Comparison of ENCODE assay signal across 33 cellular contexts in genomic region chr7:124295289-124295688, GRCh38.
"Had no signal": no experiment of that assay in that cellular context is flagged by ENCODE, and none has a peak within 500 bp of the region (broad histone marks: within the 10 kb centered on the region; RNA-seq: fewer than 3 reads in every experiment).

No MANE protein-coding gene starts in this region.

- H3K9me3 ChIP-seq: adrenal gland, ascending aorta, body of pancreas had no signal

- H3K27me3 ChIP-seq: adrenal gland, ascending aorta, body of pancreas, brain microvascular endothelial cell, breast epithelium, cardiac muscle cell had no signal

- FAIRE-seq: astrocyte, bronchial epithelial cell, colon had no signal

- DNase-seq: activated effector memory CD4-positive, alpha-beta T cell treated with anti-CD3 and anti-CD28 coated beads, Interleukin-2, amount 50 U/mL, for 16 hours; activated effector memory CD4-positive, alpha-beta T cell treated with Interleukin-2 at 50 U/mL for 16 hours; activated gamma-delta T cell; activated gamma-delta T cell treated with Interleukin-2 at 50 U/mL for 16 hours; activated naive CD4-positive, alpha-beta T cell; activated naive CD4-positive, alpha-beta T cell treated with anti-CD3 and anti-CD28 coated beads for 36 hours; activated naive CD4-positive, alpha-beta T cell treated with anti-CD3 and anti-CD28 coated beads, Interleukin-2, amount 10 ng/mL, durations not matched to agents 7 days and 5 days; activated naive CD4-positive, alpha-beta T cell treated with anti-CD3 and anti-CD28 coated beads, Interleukin-2, amount 50 U/mL, for 16 hours; activated naive CD4-positive, alpha-beta T cell treated with Interleukin-2 at 50 U/mL for 16 hours; activated naive CD8-positive, alpha-beta T cell treated with anti-CD3 and anti-CD28 coated beads for 36 hours; activated naive CD8-positive, alpha-beta T cell treated with anti-CD3 and anti-CD28 coated beads, Interleukin-2, amount 10 ng/mL, durations not matched to agents 7 days and 5 days; activated naive CD8-positive, alpha-beta T cell treated with anti-CD3 and anti-CD28 coated beads, Interleukin-2, amount 50 U/mL, for 24 hours; activated T-cell treated with anti-CD3 and anti-CD28 coated beads, Interleukin-2, amount 50 U/mL, for 4 hours; activated T-cell treated with anti-CD3 and anti-CD28 coated beads, Interleukin-2, amount 50 U/mL, for 48 hours; activated T-cell treated with anti-CD3 and anti-CD28 coated beads, Interleukin-2, amount 50 U/mL, for 72 hours; adrenal gland; amniotic stem cell; amygdala; anterior cingulate cortex; aorta; body of pancreas; brain microvascular endothelial cell; caudate nucleus; central memory CD4-positive, alpha-beta T cell; cerebellar nuclear complex had no signal

- H3K36me3 ChIP-seq: adrenal gland, ascending aorta, brain microvascular endothelial cell, breast epithelium, cardiac muscle cell had no signal

- H3K4me1 ChIP-seq: adrenal gland, ascending aorta, body of pancreas, breast epithelium had no signal

- H3K4me3 ChIP-seq: adrenal gland, ascending aorta, body of pancreas, breast epithelium, cardiac muscle cell had no signal

- H3K27ac ChIP-seq: adrenal gland, ascending aorta, body of pancreas, brain microvascular endothelial cell, breast epithelium, cardiac muscle cell had no signal

- ATAC-seq: activated naive CD4-positive, alpha-beta T cell treated with anti-CD3 and anti-CD28 coated beads, Interleukin-2, amount 50 U/mL, for 72 hours; activated naive CD8-positive, alpha-beta T cell treated with anti-CD3 and anti-CD28 coated beads, Interleukin-2, amount 50 U/mL, for 24 hours; activated T-cell treated with anti-CD3 and anti-CD28 coated beads, Interleukin-2, amount 50 U/mL, for 4 hours; activated T-cell treated with anti-CD3 and anti-CD28 coated beads, Interleukin-2, amount 50 U/mL, for 72 hours; activated T-helper 17 cell treated with anti-CD3 and anti-CD28 coated beads, Interleukin-2, amount 50 U/mL, for 72 hours; body of pancreas had no signal
